In the genomic region with DNA sequence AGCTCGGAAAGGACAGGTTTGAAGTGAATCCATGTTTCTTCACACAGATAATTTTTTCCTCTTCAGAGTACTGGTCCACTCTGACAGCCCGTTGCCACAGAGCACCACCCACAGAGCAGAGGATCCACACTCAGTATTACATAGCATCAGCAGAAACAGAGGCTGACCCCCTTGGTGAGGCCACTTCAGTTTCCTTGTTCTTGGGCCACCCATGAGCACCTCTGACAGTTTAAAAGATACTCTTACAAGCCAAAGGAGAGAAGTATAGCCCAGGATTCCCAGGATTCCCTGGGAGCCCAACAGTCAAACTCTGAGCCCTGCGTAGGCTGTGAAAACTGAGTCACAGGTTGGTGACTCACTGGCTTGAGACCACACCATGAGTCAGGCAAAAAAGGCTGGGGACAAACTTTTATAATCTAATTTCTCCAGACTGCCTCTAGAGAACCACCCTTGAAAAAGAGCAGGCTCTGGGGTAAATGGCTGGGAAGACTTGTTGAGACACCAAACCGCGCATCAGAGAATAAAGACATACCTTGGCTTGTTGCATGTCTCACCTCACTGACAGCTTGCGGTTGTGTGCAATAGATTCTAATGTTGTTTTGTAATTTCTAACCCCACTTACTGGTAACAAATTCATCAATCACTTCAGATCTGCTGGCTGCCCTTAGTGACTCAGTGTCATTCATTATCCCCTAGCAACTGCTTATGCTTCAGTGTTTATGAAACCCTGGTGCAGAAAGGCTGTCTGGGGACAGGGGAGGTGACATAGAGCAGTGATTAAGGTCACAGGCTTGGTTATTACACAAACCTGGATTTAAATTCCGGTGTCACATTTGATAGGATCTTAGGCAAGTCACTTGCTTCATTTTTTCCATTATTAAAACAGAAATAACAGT, we compare ENCODE assay signal across 7 cellular contexts. TPM values are rescaled to one million over a fixed set of nuclear protein-coding genes. Genes with fewer than 3 reads are reported as not detected.
DNase-seq lines count a peak whose midpoint lies in the region; ATAC-seq and TF ChIP-seq lines count a peak whose summit lies in the region.

No MANE protein-coding gene starts in this region.

- H3K4me1 ChIP-seq in stomach: peaks cover 14 to 52% (median 37%) of the 10 kb centered on the region in 4 donors

- intact Hi-C loops in left colon (cut with DNase I, micrococcal nuclease): no loop called here
- intact Hi-C loops in stomach (cut with DNase I; ENCODE audit: low total_unique reads): no loop called here

- peak overlapping the region; percentile 52 to 92 (median 88) for H3K27ac ChIP-seq in stomach

- no peak for TF ChIP-seq CTCF in astrocyte of the cerebellum (IDR thresholded peaks at IDR 0.05; ENCODE audit: low read depth, low read length, missing control alignments)
- no peak for TF ChIP-seq CTCF in stomach (IDR thresholded peaks at IDR 0.05)

- H3K4me3 ChIP-seq in astrocyte of the cerebellum (ENCODE audit: low read depth, low read length) (no peak overlapping the region), stomach (no peak overlapping the region)

- peak; percentile 79 for TF ChIP-seq EP300 in stomach (IDR thresholded peaks at IDR 0.05)

- DNase-seq in MV-4-11 (lab: John Stamatoyannopoulos, UW) (peak; percentile 76), astrocyte of the cerebellum (ENCODE audit: low read depth) (peak; percentile 93), left colon (no peak), stomach (peak; percentile 42)

- no peaks in the 10 kb centered on the region for H3K36me3 ChIP-seq in stomach

- TF ChIP-seq POLR2A in stomach (IDR thresholded peaks at IDR 0.05): no peak

- H3K27me3 ChIP-seq in stomach: no peaks in the 10 kb centered on the region

- ATAC-seq in GM21717 (IDR thresholded peaks at IDR 0.05; ENCODE audit: unreplicated experiment): peak; percentile 44
- peak; percentile 45 for ATAC-seq in left colon
- no peak for ATAC-seq in HG02870 (IDR thresholded peaks at IDR 0.05; ENCODE audit: unreplicated experiment)
- no peak for ATAC-seq in HG03175 (IDR thresholded peaks at IDR 0.05; ENCODE audit: unreplicated experiment)

- WGBS in stomach, 5 donors: 56 to 73% (median 69%) methylated on average over 7 of the region's 7 CpGs

- H3K9me3 ChIP-seq in stomach: no peaks in the 10 kb centered on the region

- in situ Hi-C loops in astrocyte of the cerebellum (cut with HindIII; ENCODE audit: low sequenced_read_pairs): no loop called here

RNA-seq across cellular contexts. Expression of a gene that starts 56.9 kb away (rescaled TPM):
- total RNA-seq in left colon (100 to 1,000 TPM in 1 of 2 donors, 10 to 100 TPM in 1; 54.3 to 124 TPM), stomach (10 to 100 TPM in 4 of 5 donors, 1 to 10 TPM in 1; 4.1 to 98.8 (median 72.9) TPM)
- 10 to 100 TPM; 11.0 to 12.2 (median 11.7) TPM for polyA plus RNA-seq in stomach

Comparison
In these comparisons a context has a peak if more than half of its experiments do, and no peak if none do; other contexts are left out.
1. ATAC-seq: peak in GM21717 (single experiment) and left colon (single experiment); none in HG02870 (single experiment) and HG03175 (single experiment).
2. DNase-seq: peak in MV-4-11 (single experiment), astrocyte of the cerebellum (single experiment) and stomach (single experiment); none in left colon (0 of 2).